Comparison of ENCODE assay signal across 22 cellular contexts in genomic region chr20:44200983-44201382, GRCh38. TPM values are rescaled to one million over a fixed set of nuclear protein-coding genes. Genes with fewer than 3 reads are reported as not detected.
DNase-seq lines count a peak whose midpoint lies in the region; ATAC-seq and TF ChIP-seq lines count a peak whose summit lies in the region.
"Had no signal": no experiment of that assay in that cellular context is flagged by ENCODE, and none has a peak within 500 bp of the region (broad histone marks: within the 10 kb centered on the region; RNA-seq: fewer than 3 reads in every experiment).

No MANE protein-coding gene starts in this region.

- intact Hi-C loops in activated CD8-positive, alpha-beta T cell treated with anti-CD3 and anti-CD28 coated beads for 36 hours (cut with micrococcal nuclease), result no loop called here
- intact Hi-C loops in A673 (cut with micrococcal nuclease; ENCODE audit: unreplicated experiment), result no loop called here

- BruUV-seq in A673 (replicated peaks; lab: Mats Ljungman, UMichigan), result no TSS peak

- H3K27ac ChIP-seq in rectal smooth muscle tissue (ENCODE audit: low read depth, low read length) (peak overlapping the region; percentile 4), A673 (ENCODE audit: low read depth, low read length, poor library complexity, severe bottlenecking) (no peak overlapping the region)
- H3K27ac ChIP-seq: Peyer's patch had no signal

- CTCF ChIA-PET in activated CD8-positive, alpha-beta T cell treated with anti-CD3 and anti-CD28 coated beads for 36 hours (lab: Charles Lee), result no interaction called here
- CTCF ChIA-PET in activated CD8-positive, alpha-beta T cell treated with anti-CD3 and anti-CD28 coated beads, Interleukin-2, amount 10 ng/mL, durations not matched to agents 7 days and 5 days (lab: Charles Lee), result no interaction called here
- CTCF ChIA-PET in A673 (lab: Charles Lee), result no interaction called here

- TF ChIP-seq CTCF in activated CD8-positive, alpha-beta T cell treated with anti-CD3 and anti-CD28 coated beads for 36 hours (IDR thresholded peaks at IDR 0.05), result no peak
- no peak for TF ChIP-seq CTCF in HFFc6 (IDR thresholded peaks at IDR 0.05)
- TF ChIP-seq CTCF in A673 (conservative IDR thresholded peaks at IDR 0.05; ENCODE audit: low read depth, low read length), result no peak

- H3K9ac ChIP-seq in rectal smooth muscle tissue (ENCODE audit: low read length), result no peak overlapping the region

- ATAC-seq in activated CD8-positive, alpha-beta T cell treated with anti-CD3 and anti-CD28 coated beads for 36 hours, result no peak
- no peak for ATAC-seq in activated CD8-positive, alpha-beta T cell treated with anti-CD3 and anti-CD28 coated beads, Interleukin-2, amount 10 ng/mL, durations not matched to agents 7 days and 5 days
- ATAC-seq in T-helper 17 cell, result no peak
- no peak for ATAC-seq in GM18867 (IDR thresholded peaks at IDR 0.05; ENCODE audit: unreplicated experiment)
- ATAC-seq: GM23338, Right ventricle myocardium inferior had no signal

- H3K27me3 Mint-ChIP-seq in activated CD8-positive, alpha-beta T cell treated with anti-CD3 and anti-CD28 coated beads for 36 hours, result no peaks in the 10 kb centered on the region
- H3K27me3 Mint-ChIP-seq in activated CD8-positive, alpha-beta T cell treated with anti-CD3 and anti-CD28 coated beads, Interleukin-2, amount 10 ng/mL, durations not matched to agents 7 days and 5 days (ENCODE audit: low read depth), result no peaks in the 10 kb centered on the region
- H3K27me3 Mint-ChIP-seq in HFFc6 (ENCODE audit: insufficient read depth) (no peaks in the 10 kb centered on the region; the same call in 1 of the 2 replicates), T-helper 17 cell (no peaks in the 10 kb centered on the region)
- H3K27me3 Mint-ChIP-seq: CD4-positive, alpha-beta T cell had no signal

- no peak overlapping the region for H3K4me3 Mint-ChIP-seq in activated CD8-positive, alpha-beta T cell treated with anti-CD3 and anti-CD28 coated beads for 36 hours
- no peak overlapping the region for H3K4me3 Mint-ChIP-seq in activated CD8-positive, alpha-beta T cell treated with anti-CD3 and anti-CD28 coated beads, Interleukin-2, amount 10 ng/mL, durations not matched to agents 7 days and 5 days
- H3K4me3 Mint-ChIP-seq in HFFc6, result no peak overlapping the region
- H3K4me3 Mint-ChIP-seq in T-helper 17 cell, result no peak overlapping the region
- H3K4me3 Mint-ChIP-seq: CD4-positive, alpha-beta T cell; GM23338 had no signal

- H3K27me3 ChIP-seq in rectal smooth muscle tissue (ENCODE audit: control insufficient read depth, insufficient read depth, low read length) (no peaks in the 10 kb centered on the region), A673 (replicated peaks; ENCODE audit: insufficient read depth, low read depth, low read length, poor library complexity) (no peaks in the 10 kb centered on the region)
- H3K27me3 ChIP-seq: Peyer's patch had no signal

- H3K4me3 ChIP-seq in rectal smooth muscle tissue (ENCODE audit: low read length) (no peak overlapping the region), A673 (ENCODE audit: low read depth, low read length, poor library complexity, severe bottlenecking) (no peak overlapping the region)
- H3K4me3 ChIP-seq: GM23338, Peyer's patch had no signal

- H3K36me3 Mint-ChIP-seq in activated CD8-positive, alpha-beta T cell treated with anti-CD3 and anti-CD28 coated beads for 36 hours (ENCODE audit: low read depth), result peaks cover 50% of the 10 kb centered on the region
- H3K36me3 Mint-ChIP-seq in activated CD8-positive, alpha-beta T cell treated with anti-CD3 and anti-CD28 coated beads, Interleukin-2, amount 10 ng/mL, durations not matched to agents 7 days and 5 days (ENCODE audit: low read depth), result peaks cover 70% of the 10 kb centered on the region
- H3K36me3 Mint-ChIP-seq in HFFc6 (ENCODE audit: low read depth) (peaks cover 65% of the 10 kb centered on the region), T-helper 17 cell (ENCODE audit: low read depth) (peaks cover 13% of the 10 kb centered on the region)

- H3K9me3 Mint-ChIP-seq in activated CD8-positive, alpha-beta T cell treated with anti-CD3 and anti-CD28 coated beads for 36 hours, result no peaks in the 10 kb centered on the region
- no peaks in the 10 kb centered on the region for H3K9me3 Mint-ChIP-seq in activated CD8-positive, alpha-beta T cell treated with anti-CD3 and anti-CD28 coated beads, Interleukin-2, amount 10 ng/mL, durations not matched to agents 7 days and 5 days (ENCODE audit: insufficient read depth)
- H3K9me3 Mint-ChIP-seq in HFFc6, result no peaks in the 10 kb centered on the region; the same call in 1 of the 2 replicates
- H3K9me3 Mint-ChIP-seq: CD4-positive, alpha-beta T cell; GM23338 had no signal

- no peak for DNase-seq in activated CD8-positive, alpha-beta T cell treated with anti-CD3 and anti-CD28 coated beads for 36 hours
- DNase-seq in activated CD8-positive, alpha-beta T cell treated with anti-CD3 and anti-CD28 coated beads, Interleukin-2, amount 10 ng/mL, durations not matched to agents 7 days and 5 days, result no peak
- DNase-seq in HFFc6 (no peak), T-helper 17 cell (no peak), A673 (ENCODE audit: low spot score) (no peak), amygdala (lab: John Stamatoyannopoulos, UW) (no peak)
- DNase-seq: 8988T; CD4-positive, alpha-beta T cell; DMS153; GDM1; HCEC 1CT; KBM-7; NCI-H1417; NCI-H187 treated with DMSO at 0.1 percent for 48 hours; NCI-H2171; NCI-H69; Peyer's patch had no signal

- H3K36me3 ChIP-seq in rectal smooth muscle tissue (ENCODE audit: control insufficient read depth, insufficient read depth, low read length), result peaks cover 37% of the 10 kb centered on the region
- peaks cover 75% of the 10 kb centered on the region for H3K36me3 ChIP-seq in A673 (ENCODE audit: insufficient read depth, low read length, poor library complexity, severe bottlenecking)

- H3K4me1 ChIP-seq in rectal smooth muscle tissue (ENCODE audit: control insufficient read depth, insufficient read depth, low read length) (peaks cover 20% of the 10 kb centered on the region), A673 (ENCODE audit: insufficient read depth, low read length, poor library complexity, severe bottlenecking) (peaks cover 9% of the 10 kb centered on the region)

- peak overlapping the region; percentile 28 for H3K27ac Mint-ChIP-seq in activated CD8-positive, alpha-beta T cell treated with anti-CD3 and anti-CD28 coated beads for 36 hours
- H3K27ac Mint-ChIP-seq in activated CD8-positive, alpha-beta T cell treated with anti-CD3 and anti-CD28 coated beads, Interleukin-2, amount 10 ng/mL, durations not matched to agents 7 days and 5 days, result no peak overlapping the region
- peak overlapping the region; percentile 68 for H3K27ac Mint-ChIP-seq in HFFc6
- peak overlapping the region; percentile 79 for H3K27ac Mint-ChIP-seq in T-helper 17 cell
- H3K27ac Mint-ChIP-seq: CD4-positive, alpha-beta T cell; GM23338 had no signal

- H3K9me3 ChIP-seq in T-helper 17 cell (ENCODE audit: control insufficient read depth, low read length, poor library complexity, severe bottlenecking) (no peaks in the 10 kb centered on the region), A673 (ENCODE audit: low read depth, low read length, poor library complexity, severe bottlenecking) (no peaks in the 10 kb centered on the region)
- H3K9me3 ChIP-seq: Peyer's patch had no signal

- H3K4me1 Mint-ChIP-seq in activated CD8-positive, alpha-beta T cell treated with anti-CD3 and anti-CD28 coated beads for 36 hours (ENCODE audit: low read depth), result peaks cover 35% of the 10 kb centered on the region
- peaks cover 39% of the 10 kb centered on the region for H3K4me1 Mint-ChIP-seq in activated CD8-positive, alpha-beta T cell treated with anti-CD3 and anti-CD28 coated beads, Interleukin-2, amount 10 ng/mL, durations not matched to agents 7 days and 5 days (ENCODE audit: low read depth)
- peaks cover 71% of the 10 kb centered on the region for H3K4me1 Mint-ChIP-seq in HFFc6 (ENCODE audit: low read depth)
- peaks cover 22% of the 10 kb centered on the region for H3K4me1 Mint-ChIP-seq in T-helper 17 cell
- H3K4me1 Mint-ChIP-seq: GM23338 had no signal

- POLR2A ChIA-PET in activated CD8-positive, alpha-beta T cell treated with anti-CD3 and anti-CD28 coated beads for 36 hours (lab: Charles Lee), result no interaction called here
- POLR2A ChIA-PET in activated CD8-positive, alpha-beta T cell treated with anti-CD3 and anti-CD28 coated beads, Interleukin-2, amount 10 ng/mL, durations not matched to agents 7 days and 5 days (lab: Charles Lee), result no interaction called here
- POLR2A ChIA-PET in A673 (lab: Charles Lee; ENCODE audit: low non-redundant PET), result no interaction called here

RNA-seq across cellular contexts. Expression of gene OSER1, which starts 9.6 kb away (rescaled TPM):
- 10 to 100 TPM; 20.9 to 23.3 TPM for total RNA-seq in activated CD8-positive, alpha-beta T cell treated with anti-CD3 and anti-CD28 coated beads for 36 hours
- 10 to 100 TPM; 19.1 to 19.9 TPM for total RNA-seq in activated CD8-positive, alpha-beta T cell treated with anti-CD3 and anti-CD28 coated beads, Interleukin-2, amount 10 ng/mL, durations not matched to agents 7 days and 5 days
- 10 to 100 TPM; 33.1 to 38.8 (median 36.2) TPM for total RNA-seq in HFFc6 (2021; fragmentation: NEBNext Ultra II Directional; extraction: Animal tissue kit (Norgen Biotek cat#: 25700))
- 100 to 1,000 TPM in 1 of 2 donors, 10 to 100 TPM in 1; 88.5 to 103 TPM for total RNA-seq in T-helper 17 cell
- total RNA-seq in A673 (2021), result 40.7 and 50.5 TPM in 2 replicates

RNA-seq across cellular contexts. Expression of gene JPH2, which starts 14.0 kb away (rescaled TPM):
- under 1 TPM; 0.47 to 0.54 TPM for total RNA-seq in activated CD8-positive, alpha-beta T cell treated with anti-CD3 and anti-CD28 coated beads for 36 hours
- total RNA-seq in activated CD8-positive, alpha-beta T cell treated with anti-CD3 and anti-CD28 coated beads, Interleukin-2, amount 10 ng/mL, durations not matched to agents 7 days and 5 days, result under 1 TPM in 1 of 2 experiments, not detected in 1; 0.10 TPM
- total RNA-seq in HFFc6 (2021; fragmentation: NEBNext Ultra II Directional; extraction: Animal tissue kit (Norgen Biotek cat#: 25700)), result 10 to 100 TPM in 5 of 6 experiments, 1 to 10 TPM in 1; 9.7 to 14.4 (median 13.5) TPM
- total RNA-seq in T-helper 17 cell (not detected), A673 (2021) (1.0 and 1.1 TPM in 2 replicates)
- total RNA-seq: CD4-positive, alpha-beta T cell had no signal

RNA-seq across cellular contexts. Expression of gene GDAP1L1, which starts 46.1 kb away (rescaled TPM):
- under 1 TPM in 1 of 2 experiments, not detected in 1; 0.18 TPM for total RNA-seq in activated CD8-positive, alpha-beta T cell treated with anti-CD3 and anti-CD28 coated beads for 36 hours
- total RNA-seq in activated CD8-positive, alpha-beta T cell treated with anti-CD3 and anti-CD28 coated beads, Interleukin-2, amount 10 ng/mL, durations not matched to agents 7 days and 5 days, result not detected
- not detected for total RNA-seq in HFFc6 (2021; fragmentation: NEBNext Ultra II Directional; extraction: Animal tissue kit (Norgen Biotek cat#: 25700))
- not detected for total RNA-seq in T-helper 17 cell
- total RNA-seq in A673 (2021), result 0.54 and 0.68 TPM in 2 replicates
- total RNA-seq: CD4-positive, alpha-beta T cell; SK-MEL-5 had no signal
